In the genomic region with DNA sequence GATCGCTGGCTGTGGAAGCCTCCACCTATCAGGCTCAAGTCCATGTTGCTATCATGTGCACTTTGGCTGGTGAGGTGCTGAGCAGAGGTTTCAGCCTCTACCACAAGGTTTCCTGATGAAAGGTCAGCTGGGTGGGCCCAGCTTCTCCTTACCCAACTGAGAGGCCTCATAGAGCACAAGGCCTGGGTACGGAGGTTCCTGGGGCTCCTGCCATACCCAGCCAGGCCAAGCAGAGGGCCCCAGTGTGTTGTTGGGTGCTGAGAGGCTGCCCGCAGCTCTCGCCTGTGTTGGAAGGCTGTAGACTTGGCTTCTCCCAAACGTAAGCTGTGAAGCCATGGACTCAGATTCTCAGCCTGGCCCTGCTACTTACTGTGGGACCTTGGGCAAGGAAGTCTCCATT, we compare ENCODE assay signal across 11 cellular contexts. TPM values are rescaled to one million over a fixed set of nuclear protein-coding genes. Genes with fewer than 3 reads are reported as not detected.
A peak's percentile ranks its signal among the peaks of the same experiment; 100 is the strongest.
DNase-seq lines count a peak whose midpoint lies in the region; ATAC-seq and TF ChIP-seq lines count a peak whose summit lies in the region.
"Had no signal": no experiment of that assay in that cellular context is flagged by ENCODE, and none has a peak within 500 bp of the region (broad histone marks: within the 10 kb centered on the region; RNA-seq: fewer than 3 reads in every experiment).

No MANE protein-coding gene starts in this region.

- H3K4me1 ChIP-seq in duodenal mucosa (ENCODE audit: control insufficient read depth in 1 of 2, insufficient read depth in 2 of 2, low read length in 2 of 2), result peaks cover 83 to 84% of the 10 kb centered on the region in 2 donors

- peak overlapping the region; percentile 50 for H3K27ac Mint-ChIP-seq in neural crest cell (ENCODE audit: unreplicated experiment)

- POLR2A ChIA-PET in AG04450 (lab: Yijun Ruan, JAX), result interaction anchor here (1.0 kb wide), 1 partner anchor 36 kb away, joined by 3 read pairs; no protein-coding TSS in a partner anchor

- H3K9me3 ChIP-seq in AG04450 (ENCODE audit: control insufficient read depth, insufficient read depth, low read length) (no peaks in the 10 kb centered on the region), duodenal mucosa (ENCODE audit: control insufficient read depth in 1 of 2, low read length in 2 of 2) (no peaks in the 10 kb centered on the region)

- no peak for TF ChIP-seq CTCF in AG04450 (IDR thresholded peaks at IDR 0.05; ENCODE audit: low read depth, low read length)
- no peak for TF ChIP-seq CTCF in NB4 (IDR thresholded peaks at IDR 0.05; ENCODE audit: low read depth, low read length)
- no peak for TF ChIP-seq CTCF in neural crest cell (conservative IDR thresholded peaks at IDR 0.05)

- TF ChIP-seq POLR2A in NB4 (IDR thresholded peaks at IDR 0.05; ENCODE audit: extremely low read depth, insufficient read length), result no peak

- CTCF ChIA-PET in AG04450 (lab: Charles Lee), result no interaction called here

- H3K9ac ChIP-seq in duodenal mucosa (ENCODE audit: low read depth in 1 of 2, low read length in 2 of 2), result peak overlapping the region; percentile 76 to 81

- H3K36me3 Mint-ChIP-seq in neural crest cell (ENCODE audit: low read depth), result no peaks in the 10 kb centered on the region

- peaks cover 11 to 13% of the 10 kb centered on the region in 2 donors for H3K36me3 ChIP-seq in duodenal mucosa (ENCODE audit: control insufficient read depth in 1 of 2, insufficient read depth in 2 of 2, low read length in 2 of 2)

- H3K9me3 Mint-ChIP-seq in neural crest cell, result no peaks in the 10 kb centered on the region

- ATAC-seq in HG03565 (IDR thresholded peaks at IDR 0.05; ENCODE audit: unreplicated experiment), result no peak

- no peak overlapping the region for H3K4me3 Mint-ChIP-seq in neural crest cell

- H3K27ac ChIP-seq in AG04450 (ENCODE audit: low read depth, low read length) (peak overlapping the region; percentile 70), duodenal mucosa (ENCODE audit: low read depth, low read length) (peak overlapping the region; percentile 85)

- H3K4me3 ChIP-seq in AG04450 (ENCODE audit: low read depth, low read length) (no peak overlapping the region), NB4 (ENCODE audit: low read depth, low read length) (no peak overlapping the region), duodenal mucosa (ENCODE audit: low read depth in 1 of 2, low read length in 2 of 2) (peak overlapping the region in 1 of 2 donors; percentile 38)

- H3K4me1 Mint-ChIP-seq in neural crest cell, result peaks cover 69% of the 10 kb centered on the region

- H3K27me3 Mint-ChIP-seq in neural crest cell (ENCODE audit: low read depth), result no peaks in the 10 kb centered on the region

- H3K27me3 ChIP-seq in AG04450 (ENCODE audit: control insufficient read depth, insufficient read depth, low read length) (no peaks in the 10 kb centered on the region), duodenal mucosa (ENCODE audit: control insufficient read depth in 1 of 2, insufficient read depth in 2 of 2, low read length in 2 of 2) (no peaks in the 10 kb centered on the region)

- DNase-seq in AG04450 (ENCODE audit: low read depth, low spot score), result no peak
- DNase-seq in NB4 (ENCODE audit: low read depth), result peak; percentile 66
- no peak for DNase-seq in neural crest cell (ENCODE audit: low read depth, low spot score)
- no peak for DNase-seq in inferior parietal cortex (ENCODE audit: extremely low spot score)
- no peak for DNase-seq in NCI-H524 treated with DMSO at 0.1 percent for 48 hours (lab: John Stamatoyannopoulos, UW)
- no peak for DNase-seq in NCI-H345 (lab: John Stamatoyannopoulos, UW)
- DNase-seq: activated effector memory CD4-positive, alpha-beta T cell treated with anti-CD3 and anti-CD28 coated beads, Interleukin-2, amount 50 U/mL, for 16 hours; DMS53; NCI-H2227 treated with DMSO at 0.1 percent for 48 hours had no signal

RNA-seq across cellular contexts. Expression of a gene that starts 28.2 kb away (rescaled TPM):
- 300 and 359 TPM in 2 replicates for polyA plus RNA-seq in AG04450 (2011; rRNA removed)
- polyA minus RNA-seq in AG04450 (2011; rRNA and poly(A)+ RNA removed), result 243 and 327 TPM in 2 replicates
- total RNA-seq in neural crest cell, result 324 and 335 TPM in 2 replicates

RNA-seq across cellular contexts. Expression of a gene that starts 56.6 kb away (rescaled TPM):
- 168 and 250 TPM in 2 replicates for polyA plus RNA-seq in AG04450 (2011; rRNA removed)
- 283 and 385 TPM in 2 replicates for polyA minus RNA-seq in AG04450 (2011; rRNA and poly(A)+ RNA removed)
- 255 TPM in 2 replicates for total RNA-seq in neural crest cell

RNA-seq across cellular contexts. Expression of a gene that starts 57.9 kb away (rescaled TPM):
- polyA plus RNA-seq in AG04450 (2011; rRNA removed), result 0.09 and 0.31 TPM in 2 replicates
- polyA minus RNA-seq in AG04450 (2011; rRNA and poly(A)+ RNA removed), result not detected in 2 replicates
- total RNA-seq in neural crest cell, result 1.5 and 3.4 TPM in 2 replicates
